8 cellular contexts compared by ENCODE assay signal in the genomic region with DNA sequence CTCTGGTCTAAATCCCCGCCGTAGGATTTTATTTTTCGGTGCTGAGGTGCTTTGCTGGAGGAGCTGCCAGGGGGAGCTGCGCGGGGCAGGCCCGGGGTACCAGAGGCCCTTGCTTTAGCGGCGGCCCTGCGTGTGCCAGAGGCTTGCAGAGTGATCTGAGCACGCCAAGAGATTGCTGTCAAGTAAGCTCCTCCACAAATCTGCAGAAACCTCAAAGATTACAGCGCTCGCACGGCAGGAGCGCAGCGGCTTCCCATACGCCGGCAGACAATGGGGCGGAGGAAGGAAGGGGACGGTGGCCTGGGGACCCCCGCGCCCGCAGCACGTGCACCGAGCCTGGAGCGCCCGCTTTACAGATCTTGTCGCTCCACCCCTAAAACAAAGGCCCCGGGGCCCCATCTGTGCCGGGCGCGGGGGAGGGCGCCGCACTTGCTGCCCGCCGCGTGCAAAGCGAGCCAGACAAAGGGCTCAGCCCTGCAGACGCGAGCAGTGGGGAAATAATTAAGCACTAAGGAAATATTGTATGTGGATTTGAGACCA. TPM values are rescaled to one million over a fixed set of nuclear protein-coding genes. Genes with fewer than 3 reads are reported as not detected.
DNase-seq lines count a peak whose midpoint lies in the region; ATAC-seq and TF ChIP-seq lines count a peak whose summit lies in the region.

No MANE protein-coding gene starts in this region.

- H3K27me3 ChIP-seq in Peyer's patch = no peaks in the 10 kb centered on the region

- TF ChIP-seq CTCF in Peyer's patch (IDR thresholded peaks at IDR 0.05) = no peak
- no peak for TF ChIP-seq CTCF in nephron progenitor cell (IDR thresholded peaks at IDR 0.05)
- no peak for TF ChIP-seq CTCF in CD14-positive monocyte (IDR thresholded peaks at IDR 0.05)

- ATAC-seq in GM19467 (IDR thresholded peaks at IDR 0.05; ENCODE audit: unreplicated experiment) (no peak), GM19351 (IDR thresholded peaks at IDR 0.05; ENCODE audit: unreplicated experiment) (no peak)

- H3K27me3 Mint-ChIP-seq in nephron progenitor cell (ENCODE audit: low read depth, poor library complexity) (peaks cover 27% of the 10 kb centered on the region), CD14-positive monocyte (ENCODE audit: low read depth in 3 of 3) (peaks cover 20 to 36% (median 35%) of the 10 kb centered on the region in 3 donors)

- H3K4me3 ChIP-seq in Peyer's patch = peak overlapping the region in 3 of 4 donors; percentile 19 to 36 (median 20)

- DNase-seq in GM03348 (ENCODE audit: low spot score) (peak; percentile 19), Peyer's patch (no peak), dermis blood vessel endothelial cell (peak; percentile 53), nephron progenitor cell (peak; percentile 37), NCI-H226 (no peak), CD14-positive monocyte (ENCODE audit: low spot score) (no peak)

- H3K4me1 Mint-ChIP-seq in nephron progenitor cell (peaks cover 25% of the 10 kb centered on the region), CD14-positive monocyte (peaks cover 7% of the 10 kb centered on the region)

- H3K27ac Mint-ChIP-seq in nephron progenitor cell (no peak overlapping the region), CD14-positive monocyte (no peak overlapping the region)

- TF ChIP-seq POLR2A in Peyer's patch (IDR thresholded peaks at IDR 0.05) = no peak

- intact Hi-C loops in CD14-positive monocyte (cut with micrococcal nuclease) = no loop called here

- H3K9me3 ChIP-seq in Peyer's patch = no peaks in the 10 kb centered on the region

- peaks cover 0 to 11% (median 0%) of the 10 kb centered on the region in 4 donors for H3K4me1 ChIP-seq in Peyer's patch

- H3K36me3 Mint-ChIP-seq in nephron progenitor cell (ENCODE audit: low read depth) (no peaks in the 10 kb centered on the region), CD14-positive monocyte (no peaks in the 10 kb centered on the region)

- H3K36me3 ChIP-seq in Peyer's patch = no peaks in the 10 kb centered on the region

- peak overlapping the region; percentile 65 for H3K4me3 Mint-ChIP-seq in nephron progenitor cell
- peak overlapping the region in 1 of 2 donors; percentile 61 for H3K4me3 Mint-ChIP-seq in CD14-positive monocyte

- no peaks in the 10 kb centered on the region for H3K9me3 Mint-ChIP-seq in nephron progenitor cell
- peaks cover 0 to 2% (median 0%) of the 10 kb centered on the region in 7 donors for H3K9me3 Mint-ChIP-seq in CD14-positive monocyte

- H3K27ac ChIP-seq in Peyer's patch = no peak overlapping the region

RNA-seq across cellular contexts. Expression of a gene that starts 9.1 kb away (rescaled TPM):
- 10 to 100 TPM; 18.2 to 49.1 (median 28.2) TPM for total RNA-seq in Peyer's patch
- total RNA-seq in dermis blood vessel endothelial cell = 25.7 and 29.8 TPM in 2 replicates
- polyA plus RNA-seq in CD14-positive monocyte = 1 to 10 TPM; 6.0 to 8.0 TPM

RNA-seq across cellular contexts. Expression of a gene that starts 58.9 kb away (rescaled TPM):
- total RNA-seq in Peyer's patch = 10 to 100 TPM in 1 of 4 donors, 1 to 10 TPM in 3; 8.2 to 16.5 (median 9.0) TPM
- 12.3 and 14.2 TPM in 2 replicates for total RNA-seq in dermis blood vessel endothelial cell
- under 1 TPM; 0.11 to 0.26 TPM for polyA plus RNA-seq in CD14-positive monocyte

Comparison
In these comparisons a context has a peak if more than half of its experiments do, and no peak if none do; other contexts are left out.
1. DNase-seq: peak in GM03348 (single experiment), dermis blood vessel endothelial cell (single experiment) and nephron progenitor cell (single experiment); none in Peyer's patch (0 of 3), NCI-H226 (single experiment) and CD14-positive monocyte (single experiment).